Comparison of ENCODE assay signal across 8 cellular contexts in the genomic region with DNA sequence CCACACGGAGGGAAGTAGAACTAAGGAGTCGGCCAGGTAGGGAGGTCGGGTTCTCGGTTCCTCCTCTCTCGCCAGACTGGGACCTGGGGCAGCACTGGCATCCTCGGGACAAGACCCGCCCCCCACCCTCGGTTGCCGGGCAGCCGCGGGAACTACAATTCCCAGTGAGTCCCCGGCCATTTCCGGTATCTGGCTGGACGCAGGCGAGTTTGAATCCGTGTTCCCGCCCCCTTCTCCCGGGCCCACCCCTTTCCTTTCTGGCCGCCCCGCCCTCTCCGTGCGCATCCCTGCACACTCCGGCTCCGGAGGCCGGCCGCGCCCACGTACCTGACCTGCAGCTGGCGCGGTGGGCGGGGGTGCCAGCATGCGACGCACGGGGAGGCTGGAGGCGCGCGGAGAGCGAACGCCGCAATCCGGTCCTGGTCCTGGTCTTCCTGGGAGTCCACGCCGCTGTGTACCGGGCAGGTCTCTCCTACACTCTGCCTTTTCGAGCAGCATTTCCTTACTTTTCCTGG. TPM values are rescaled to one million over a fixed set of nuclear protein-coding genes. Genes with fewer than 3 reads are reported as not detected.
DNase-seq lines count a peak whose midpoint lies in the region; ATAC-seq and TF ChIP-seq lines count a peak whose summit lies in the region.

No MANE protein-coding gene starts in this region.

- TF ChIP-seq POLR2A in HCT116 (IDR thresholded peaks at IDR 0.05; ENCODE audit: borderline replicate concordance, extremely low read depth, insufficient read depth, insufficient read length), result no peak

- H3K9ac ChIP-seq in HCT116 (ENCODE audit: low read length), result peak overlapping the region; percentile 65

- peak; percentile 87 for ATAC-seq in HCT116

- DNase-seq in ELR (ENCODE audit: low read depth) (peak; percentile 87), HCT116 (ENCODE audit: low read depth, low spot score) (peak; percentile 72), MV-4-11 (lab: John Stamatoyannopoulos, UW) (peak; percentile 31), SK-N-DZ (ENCODE audit: low spot score) (peak; percentile 82), head of caudate nucleus (peak; percentile 70 to 92 (median 82)), osteoblast (ENCODE audit: insufficient read length, low spot score, missing footprints) (peak; percentile 94), type B pancreatic cell (ENCODE audit: extremely low spot score, unreplicated experiment) (peak; percentile 79)
- peak; percentile 70 for DNase-seq in activated naive CD8-positive, alpha-beta T cell treated with anti-CD3 and anti-CD28 coated beads for 36 hours

- no peak for TF ChIP-seq RAD21 in HCT116 (IDR thresholded peaks at IDR 0.05; ENCODE audit: low read depth)

- POLR2A ChIA-PET in HCT116 (lab: Charles Lee), result interaction anchor here (0.7 kb wide), 1 partner anchor 939 kb away, joined by 9 read pairs; no protein-coding TSS in a partner anchor

- H2AFZ ChIP-seq in HCT116 (ENCODE audit: low read depth, low read length, poor library complexity, severe bottlenecking) (peak overlapping the region; percentile 35), osteoblast (ENCODE audit: low read length) (peak overlapping the region; percentile 98)

- H3K27ac ChIP-seq in HCT116 (ENCODE audit: low read depth, low read length) (peak overlapping the region; percentile 71), osteoblast (ENCODE audit: low read depth, low read length) (peak overlapping the region; percentile 68)

- H3K4me1 ChIP-seq in HCT116 (ENCODE audit: control insufficient read depth in 1 of 2, insufficient read depth in 2 of 2, low read length in 2 of 2), result peaks cover 2 to 34% of the 10 kb centered on the region in 2 experiments; a peak in 2 of 4 replicates
- peaks cover 15% of the 10 kb centered on the region for H3K4me1 ChIP-seq in osteoblast (ENCODE audit: insufficient read depth, low read length)

- peak overlapping the region; percentile 88 for H3K4me3 Mint-ChIP-seq in activated naive CD8-positive, alpha-beta T cell treated with anti-CD3 and anti-CD28 coated beads for 36 hours
- peak overlapping the region; percentile 95 for H3K4me3 Mint-ChIP-seq in type B pancreatic cell

- H3K9me3 Mint-ChIP-seq in activated naive CD8-positive, alpha-beta T cell treated with anti-CD3 and anti-CD28 coated beads for 36 hours, result no peaks in the 10 kb centered on the region
- no peaks in the 10 kb centered on the region for H3K9me3 Mint-ChIP-seq in type B pancreatic cell

- CTCF ChIA-PET in HCT116 (lab: Charles Lee), result interaction anchor here (0.9 to 1.5 kb wide), 4 partner anchors 11 to 302 kb away, joined by 3 to 8 read pairs (median 5); a partner anchor contains a TSS

- peaks cover 7% of the 10 kb centered on the region for H3K27me3 Mint-ChIP-seq in activated naive CD8-positive, alpha-beta T cell treated with anti-CD3 and anti-CD28 coated beads for 36 hours
- H3K27me3 Mint-ChIP-seq in type B pancreatic cell, result peaks cover 26% of the 10 kb centered on the region

- no TSS peak for BruUV-seq in HCT116 (replicated peaks; lab: Mats Ljungman, UMichigan)

- H3K36me3 ChIP-seq in HCT116 (ENCODE audit: control insufficient read depth in 1 of 2, insufficient read depth in 2 of 2, low read length in 2 of 2) (no peaks in the 10 kb centered on the region), osteoblast (ENCODE audit: insufficient read depth, low read length) (no peaks in the 10 kb centered on the region)

- no peaks in the 10 kb centered on the region for H3K27me3 ChIP-seq in HCT116 (ENCODE audit: insufficient read depth, low read length)
- H3K27me3 ChIP-seq in osteoblast (ENCODE audit: insufficient read depth, low read length), result no peaks in the 10 kb centered on the region

- peaks cover 20% of the 10 kb centered on the region for H3K4me1 Mint-ChIP-seq in activated naive CD8-positive, alpha-beta T cell treated with anti-CD3 and anti-CD28 coated beads for 36 hours
- no peaks in the 10 kb centered on the region for H3K4me1 Mint-ChIP-seq in type B pancreatic cell (ENCODE audit: unreplicated experiment)

- H3K27ac Mint-ChIP-seq in activated naive CD8-positive, alpha-beta T cell treated with anti-CD3 and anti-CD28 coated beads for 36 hours, result peak overlapping the region; percentile 92
- peak overlapping the region; percentile 92 for H3K27ac Mint-ChIP-seq in type B pancreatic cell

- H3K4me2 ChIP-seq in HCT116 (ENCODE audit: low read length) (peak overlapping the region; percentile 91), osteoblast (ENCODE audit: insufficient read depth, low read length) (peak overlapping the region; percentile 92)

- no peak for TF ChIP-seq CTCF in HCT116 (IDR thresholded peaks at IDR 0.05 in 2 of 3, conservative IDR thresholded peaks at IDR 0.05 in 1 of 3; ENCODE audit: borderline replicate concordance in 1 of 3, insufficient read depth in 1 of 3, low read depth in 2 of 3, low read length in 2 of 3)
- no peak for TF ChIP-seq CTCF in osteoblast (IDR thresholded peaks at IDR 0.05; ENCODE audit: extremely low read depth, low read depth, low read length)
- TF ChIP-seq CTCF in type B pancreatic cell (conservative IDR thresholded peaks at IDR 0.05), result no peak

- intact Hi-C loops in HCT116 (cut with micrococcal nuclease), result no loop called here
- intact Hi-C loops in head of caudate nucleus (cut with DNase I), result no loop called here

- peak overlapping the region; percentile 59 to 66 for H3K4me3 ChIP-seq in HCT116 (replicated peaks in 1 of 2; ENCODE audit: low read depth in 1 of 2, low read length in 2 of 2)
- H3K4me3 ChIP-seq in osteoblast (ENCODE audit: insufficient read depth, low read length), result peak overlapping the region; percentile 83

- H3K79me2 ChIP-seq in HCT116 (ENCODE audit: insufficient read depth, low read length) (no peaks in the 10 kb centered on the region), osteoblast (ENCODE audit: insufficient read depth, low read length) (no peaks in the 10 kb centered on the region)

- H3K9me2 ChIP-seq in HCT116 (ENCODE audit: insufficient read depth), result no peaks in the 10 kb centered on the region

- RAD21 ChIA-PET in HCT116 (lab: Charles Lee; ENCODE audit: low non-redundant PET in 1 of 2, low total read pairs in 2 of 2, uncharacterized antibody in 2 of 2, unreplicated experiment in 2 of 2), result interaction anchor here in 1 of 2 experiments (0.6 to 0.7 kb wide), 2 partner anchors 32 to 418 kb away, joined by 3 to 4 read pairs; no protein-coding TSS in a partner anchor

- no peaks in the 10 kb centered on the region for H3K36me3 Mint-ChIP-seq in activated naive CD8-positive, alpha-beta T cell treated with anti-CD3 and anti-CD28 coated beads for 36 hours
- no peaks in the 10 kb centered on the region for H3K36me3 Mint-ChIP-seq in type B pancreatic cell

- no peaks in the 10 kb centered on the region for H4K20me1 ChIP-seq in HCT116 (ENCODE audit: insufficient read depth)
- H4K20me1 ChIP-seq in osteoblast (ENCODE audit: insufficient read depth, low read length), result no peaks in the 10 kb centered on the region

- H3K9me3 ChIP-seq in HCT116 (ENCODE audit: control insufficient read depth in 1 of 2, insufficient read depth in 1 of 2, low read depth in 1 of 2, low read length in 2 of 2), result no peaks in the 10 kb centered on the region
- H3K9me3 ChIP-seq in osteoblast (ENCODE audit: low read depth, low read length), result no peaks in the 10 kb centered on the region

TF ChIP-seq in HCT116, 20 proteins besides CTCF, POLR2A, EP300 and RAD21:
- peak; percentile 71 for TF ChIP-seq POLR2AphosphoS5 (IDR thresholded peaks at IDR 0.05; ENCODE audit: low read depth, low read length)
- TF ChIP-seq, protein P1, sequence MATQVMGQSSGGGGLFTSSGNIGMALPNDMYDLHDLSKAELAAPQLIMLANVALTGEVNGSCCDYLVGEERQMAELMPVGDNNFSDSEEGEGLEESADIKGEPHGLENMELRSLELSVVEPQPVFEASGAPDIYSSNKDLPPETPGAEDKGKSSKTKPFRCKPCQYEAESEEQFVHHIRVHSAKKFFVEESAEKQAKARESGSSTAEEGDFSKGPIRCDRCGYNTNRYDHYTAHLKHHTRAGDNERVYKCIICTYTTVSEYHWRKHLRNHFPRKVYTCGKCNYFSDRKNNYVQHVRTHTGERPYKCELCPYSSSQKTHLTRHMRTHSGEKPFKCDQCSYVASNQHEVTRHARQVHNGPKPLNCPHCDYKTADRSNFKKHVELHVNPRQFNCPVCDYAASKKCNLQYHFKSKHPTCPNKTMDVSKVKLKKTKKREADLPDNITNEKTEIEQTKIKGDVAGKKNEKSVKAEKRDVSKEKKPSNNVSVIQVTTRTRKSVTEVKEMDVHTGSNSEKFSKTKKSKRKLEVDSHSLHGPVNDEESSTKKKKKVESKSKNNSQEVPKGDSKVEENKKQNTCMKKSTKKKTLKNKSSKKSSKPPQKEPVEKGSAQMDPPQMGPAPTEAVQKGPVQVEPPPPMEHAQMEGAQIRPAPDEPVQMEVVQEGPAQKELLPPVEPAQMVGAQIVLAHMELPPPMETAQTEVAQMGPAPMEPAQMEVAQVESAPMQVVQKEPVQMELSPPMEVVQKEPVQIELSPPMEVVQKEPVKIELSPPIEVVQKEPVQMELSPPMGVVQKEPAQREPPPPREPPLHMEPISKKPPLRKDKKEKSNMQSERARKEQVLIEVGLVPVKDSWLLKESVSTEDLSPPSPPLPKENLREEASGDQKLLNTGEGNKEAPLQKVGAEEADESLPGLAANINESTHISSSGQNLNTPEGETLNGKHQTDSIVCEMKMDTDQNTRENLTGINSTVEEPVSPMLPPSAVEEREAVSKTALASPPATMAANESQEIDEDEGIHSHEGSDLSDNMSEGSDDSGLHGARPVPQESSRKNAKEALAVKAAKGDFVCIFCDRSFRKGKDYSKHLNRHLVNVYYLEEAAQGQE (IDR thresholded peaks at IDR 0.05; ENCODE audit: low read depth), result no peak

RNA-seq across cellular contexts. Expression of a gene that starts 10.2 kb away (rescaled TPM):
- 48.4 TPM for total RNA-seq in HCT116 (2021; ENCODE audit: unreplicated experiment)
- polyA plus RNA-seq in HCT116 (2012), result 32.2 and 37.8 TPM in 2 replicates
- 53.8 and 63.1 TPM in 2 replicates for polyA plus RNA-seq in SK-N-DZ (2014; cell fraction: cytosol; rRNA removed)
- 49.4 and 62.7 TPM in 2 replicates for polyA plus RNA-seq in SK-N-DZ (2014; cell fraction: nucleus; rRNA removed)
- total RNA-seq in activated naive CD8-positive, alpha-beta T cell treated with anti-CD3 and anti-CD28 coated beads for 36 hours, result 10 to 100 TPM; 22.8 to 25.8 TPM
- 7.7 and 8.0 TPM in 2 replicates for total RNA-seq in osteoblast
- total RNA-seq in type B pancreatic cell (ENCODE audit: low replicate concordance), result 41.8 and 44.9 TPM in 2 replicates

RNA-seq across cellular contexts. Expression of a gene that starts 11.3 kb away (rescaled TPM):
- not detected for total RNA-seq in HCT116 (2021; ENCODE audit: unreplicated experiment)
- polyA plus RNA-seq in HCT116 (2012), result 0.07 TPM in 1 of 2 replicates, not detected in the other
- not detected in 2 replicates for polyA plus RNA-seq in SK-N-DZ (2014; cell fraction: cytosol; rRNA removed)
- polyA plus RNA-seq in SK-N-DZ (2014; cell fraction: nucleus; rRNA removed), result 0.18 TPM in 1 of 2 replicates, not detected in the other
- not detected for total RNA-seq in activated naive CD8-positive, alpha-beta T cell treated with anti-CD3 and anti-CD28 coated beads for 36 hours
- total RNA-seq in osteoblast, result not detected in 2 replicates
- total RNA-seq in type B pancreatic cell (ENCODE audit: low replicate concordance), result 2.0 and 4.0 TPM in 2 replicates

Comparison
In these comparisons a context has a peak if more than half of its experiments do, and no peak if none do; other contexts are left out.
1. Peak in every context shown above with its lines: DNase-seq, ATAC-seq, H3K4me3 ChIP-seq and H3K27ac ChIP-seq.
2. DNase-seq: peak in every context shown above with its lines; median percentile 94 in osteoblast; 87 in ELR; 82 in head of caudate nucleus; 82 in SK-N-DZ; 79 in type B pancreatic cell; 72 in HCT116; 70 in activated naive CD8-positive, alpha-beta T cell treated with anti-CD3 and anti-CD28 coated beads for 36 hours; 31 in MV-4-11.